Comparison of ENCODE assay signal across 8 cellular contexts in the genomic region with DNA sequence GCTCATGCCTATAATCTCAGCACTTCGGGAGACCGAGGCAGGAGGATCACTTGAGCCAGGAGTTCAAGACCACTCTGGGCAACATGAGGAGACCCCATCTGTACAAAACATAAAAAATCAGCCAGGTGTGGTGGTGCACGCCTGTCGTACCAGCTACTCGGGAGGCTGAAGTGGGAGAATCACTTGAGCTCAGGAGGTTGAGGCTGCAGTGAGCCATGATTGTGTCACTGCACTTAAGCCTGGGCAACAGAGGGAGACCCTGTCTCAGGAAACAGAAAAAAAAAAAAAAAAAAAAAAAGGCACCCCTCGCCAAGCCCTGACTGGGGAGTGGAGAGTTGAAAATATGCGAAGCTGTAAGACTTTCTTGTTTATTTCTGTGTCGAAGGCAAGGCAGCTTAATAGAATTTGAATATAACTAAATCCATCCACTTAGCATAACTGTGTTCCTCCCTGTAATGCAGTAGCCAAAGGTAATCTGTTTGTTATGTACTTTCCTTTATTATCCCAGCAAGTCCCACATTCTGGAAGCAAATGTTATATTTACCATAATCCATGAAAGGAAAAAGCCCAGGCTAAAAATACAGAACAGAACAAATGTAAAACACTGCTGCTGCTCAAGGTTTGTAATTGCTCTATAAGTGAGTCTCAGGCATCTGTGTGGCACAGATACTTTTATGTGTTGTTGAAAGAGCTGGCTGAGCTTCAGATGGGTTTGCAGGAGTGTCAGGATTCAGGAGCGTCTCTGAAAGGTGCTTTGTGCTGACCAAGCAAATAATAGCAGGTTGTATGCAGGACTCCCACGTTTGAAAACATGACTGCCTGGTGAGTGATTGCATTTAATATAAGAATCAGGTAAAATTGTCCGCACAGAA.
DNase-seq lines count a peak whose midpoint lies in the region; ATAC-seq lines count a peak whose summit lies in the region.

No MANE protein-coding gene starts in this region.

- no peaks in the 10 kb centered on the region for H3K9me3 ChIP-seq in thymus (ENCODE audit: control insufficient read depth)

- H3K27me3 ChIP-seq in thymus (ENCODE audit: control insufficient read depth, insufficient read depth) = no peaks in the 10 kb centered on the region

- no peaks in the 10 kb centered on the region for H3K9me3 Mint-ChIP-seq in activated naive CD4-positive, alpha-beta T cell treated with anti-CD3 and anti-CD28 coated beads, Interleukin-2, amount 50 U/mL, for 24 hours
- no peaks in the 10 kb centered on the region for H3K9me3 Mint-ChIP-seq in activated naive CD8-positive, alpha-beta T cell treated with anti-CD3 and anti-CD28 coated beads, Interleukin-2, amount 10 ng/mL, durations not matched to agents 7 days and 5 days

- H3K4me3 Mint-ChIP-seq in activated naive CD4-positive, alpha-beta T cell treated with anti-CD3 and anti-CD28 coated beads, Interleukin-2, amount 50 U/mL, for 24 hours = peak overlapping the region; percentile 87
- H3K4me3 Mint-ChIP-seq in activated naive CD8-positive, alpha-beta T cell treated with anti-CD3 and anti-CD28 coated beads, Interleukin-2, amount 10 ng/mL, durations not matched to agents 7 days and 5 days = peak overlapping the region; percentile 91

- H3K4me1 Mint-ChIP-seq in activated naive CD4-positive, alpha-beta T cell treated with anti-CD3 and anti-CD28 coated beads, Interleukin-2, amount 50 U/mL, for 24 hours = peaks cover 98% of the 10 kb centered on the region
- peaks cover 82% of the 10 kb centered on the region for H3K4me1 Mint-ChIP-seq in activated naive CD8-positive, alpha-beta T cell treated with anti-CD3 and anti-CD28 coated beads, Interleukin-2, amount 10 ng/mL, durations not matched to agents 7 days and 5 days

- WGBS in thymus = 64% methylated on average over 11 of the region's 11 CpGs

- no peaks in the 10 kb centered on the region for H3K27me3 Mint-ChIP-seq in activated naive CD4-positive, alpha-beta T cell treated with anti-CD3 and anti-CD28 coated beads, Interleukin-2, amount 50 U/mL, for 24 hours
- H3K27me3 Mint-ChIP-seq in activated naive CD8-positive, alpha-beta T cell treated with anti-CD3 and anti-CD28 coated beads, Interleukin-2, amount 10 ng/mL, durations not matched to agents 7 days and 5 days = no peaks in the 10 kb centered on the region

- H3K27ac ChIP-seq in thymus (ENCODE audit: low read depth) = peak overlapping the region; percentile 97

- POLR2A ChIA-PET in activated naive CD8-positive, alpha-beta T cell treated with anti-CD3 and anti-CD28 coated beads, Interleukin-2, amount 10 ng/mL, durations not matched to agents 7 days and 5 days (lab: Charles Lee) = interaction anchor here (0.5 to 13.8 kb wide), 12 partner anchors 8 to 84 kb away, joined by 3 to 996 read pairs (median 4); no protein-coding TSS in a partner anchor

- no peaks in the 10 kb centered on the region for H3K36me3 Mint-ChIP-seq in activated naive CD4-positive, alpha-beta T cell treated with anti-CD3 and anti-CD28 coated beads, Interleukin-2, amount 50 U/mL, for 24 hours
- peaks cover 1% of the 10 kb centered on the region for H3K36me3 Mint-ChIP-seq in activated naive CD8-positive, alpha-beta T cell treated with anti-CD3 and anti-CD28 coated beads, Interleukin-2, amount 10 ng/mL, durations not matched to agents 7 days and 5 days

- ATAC-seq in HG03135 (IDR thresholded peaks at IDR 0.05; ENCODE audit: unreplicated experiment) = peak; percentile 16
- peak; percentile 4 for ATAC-seq in activated naive CD8-positive, alpha-beta T cell treated with anti-CD3 and anti-CD28 coated beads, Interleukin-2, amount 10 ng/mL, durations not matched to agents 7 days and 5 days (ENCODE audit: low read depth)

- H3K27ac Mint-ChIP-seq in activated naive CD4-positive, alpha-beta T cell treated with anti-CD3 and anti-CD28 coated beads, Interleukin-2, amount 50 U/mL, for 24 hours = peak overlapping the region; percentile 100
- peak overlapping the region; percentile 98 for H3K27ac Mint-ChIP-seq in activated naive CD8-positive, alpha-beta T cell treated with anti-CD3 and anti-CD28 coated beads, Interleukin-2, amount 10 ng/mL, durations not matched to agents 7 days and 5 days

- H3K36me3 ChIP-seq in thymus (ENCODE audit: control insufficient read depth, insufficient read depth) = no peaks in the 10 kb centered on the region

- peaks cover 51% of the 10 kb centered on the region for H3K4me1 ChIP-seq in thymus (ENCODE audit: control insufficient read depth, insufficient read depth, low read length)

- DNase-seq in activated naive CD4-positive, alpha-beta T cell treated with anti-CD3 and anti-CD28 coated beads, Interleukin-2, amount 50 U/mL, for 16 hours = no peak
- DNase-seq in activated naive CD8-positive, alpha-beta T cell treated with anti-CD3 and anti-CD28 coated beads, Interleukin-2, amount 10 ng/mL, durations not matched to agents 7 days and 5 days = no peak
- DNase-seq in epidermal melanocyte (ENCODE audit: insufficient read length, low spot score) = no peak
- DNase-seq in NCI-H226 = no peak
- DNase-seq in anterior cingulate cortex (lab: John Stamatoyannopoulos, UW) = no peak

- peak overlapping the region; percentile 44 for H3K4me3 ChIP-seq in thymus (ENCODE audit: low read length)
